ENCODE assay signal across 29 cellular contexts in genomic region chr16:5315914-5316313, GRCh38.
"Had no signal": no experiment of that assay in that cellular context is flagged by ENCODE, and none has a peak within 500 bp of the region (broad histone marks: within the 10 kb centered on the region; RNA-seq: fewer than 3 reads in every experiment).

No MANE protein-coding gene starts in this region.

- DNase-seq: stimulated activated CD4-positive, alpha-beta T cell treated with anti-CD3 and anti-CD28 coated beads, Interleukin-2, amount 100 ng/mL, for 48 hours; stimulated activated CD4-positive, alpha-beta T cell treated with anti-CD3 and anti-CD28 coated beads, Interleukin-4, amount 100 ng/mL, for 1 hour; stimulated activated CD4-positive, alpha-beta T cell treated with anti-CD3 and anti-CD28 coated beads, Interleukin-4, amount 100 ng/mL, for 24 hours; stimulated activated CD4-positive, alpha-beta T cell treated with anti-CD3 and anti-CD28 coated beads, Interleukin-4, amount 100 ng/mL, for 4 hours; stimulated activated CD8-positive, alpha-beta memory T cell treated with anti-CD3 and anti-CD28 coated beads, Interleukin-4, amount 100 ng/mL, for 48 hours; stimulated activated naive B cell treated with anti-CD40 and anti-IgM and Interleukin-4, amounts not matched to agents 10 μg/mL and 1 μg/mL and 100 μg/mL, for 72 hours; stimulated activated naive CD4-positive, alpha-beta T cell; stimulated activated naive CD4-positive, alpha-beta T cell treated with Interleukin-2 at 50 U/mL for 16 hours; stimulated activated naive CD8-positive, alpha-beta T cell treated with anti-CD3 and anti-CD28 coated beads, Interleukin-15, amount 100 ng/mL, for 72 hours; stimulated activated naive CD8-positive, alpha-beta T cell treated with anti-CD3 and anti-CD28 coated beads, Interleukin-15, Interleukin-2, amounts not matched to agents 100 U/mL and 50 U/mL, for 24 hours; stomach; substantia nigra; testis; thyroid gland; tibial artery; transverse colon; trophoblast cell; upper lobe of left lung; upper lobe of right lung; uterus had no signal

- H3K9me3 Mint-ChIP-seq: type B pancreatic cell had no signal

- H3K27me3 ChIP-seq: stomach, suprapubic skin, testis, thyroid gland, tibial artery, tibial nerve, transverse colon, upper lobe of left lung, upper lobe of right lung, uterus, vagina had no signal

- H3K36me3 ChIP-seq: stomach, suprapubic skin, thoracic aorta, thyroid gland, tibial artery, tibial nerve, transverse colon, upper lobe of left lung, upper lobe of right lung, uterus, vagina had no signal

- H3K36me3 Mint-ChIP-seq: stimulated activated effector memory CD8-positive, alpha-beta T cell treated with anti-CD3 and anti-CD28 coated beads, Interleukin-12 subunit alpha, Interleukin-12 subunit beta, amount 100 ng/mL, for 72 hours; stimulated activated memory B cell treated with anti-CD40 and anti-IgM and Interleukin-4, amounts not matched to agents 10 μg/mL and 1 μg/mL and 100 μg/mL, for 72 hours; stimulated activated naive B cell treated with anti-CD40 and anti-IgM and Interleukin-4, amounts not matched to agents 10 μg/mL and 1 μg/mL and 100 μg/mL, for 72 hours; type B pancreatic cell had no signal

- H3K27ac Mint-ChIP-seq: stimulated activated effector memory CD8-positive, alpha-beta T cell treated with anti-CD3 and anti-CD28 coated beads, Interleukin-12 subunit alpha, Interleukin-12 subunit beta, amount 100 ng/mL, for 72 hours; stimulated activated memory B cell treated with anti-CD40 and anti-IgM and Interleukin-4, amounts not matched to agents 10 μg/mL and 1 μg/mL and 100 μg/mL, for 72 hours; stimulated activated naive B cell treated with anti-CD40 and anti-IgM and Interleukin-4, amounts not matched to agents 10 μg/mL and 1 μg/mL and 100 μg/mL, for 72 hours; stimulated activated naive CD8-positive, alpha-beta T cell treated with anti-CD3 and anti-CD28 coated beads, Interleukin-15, amount 100 ng/mL, for 72 hours; stimulated activated naive CD8-positive, alpha-beta T cell treated with anti-CD3 and anti-CD28 coated beads, Interleukin-15, Interleukin-2, amounts not matched to agents 100 ng/mL and 50 ng/mL, for 24 hours; type B pancreatic cell had no signal

- H3K4me3 ChIP-seq: stomach, suprapubic skin, testis, thoracic aorta, thyroid gland, tibial artery, tibial nerve, transverse colon, upper lobe of left lung, upper lobe of right lung, uterus, vagina had no signal

- H3K4me1 ChIP-seq: stomach, suprapubic skin, testis, thyroid gland, tibial artery, tibial nerve, transverse colon, upper lobe of left lung, upper lobe of right lung, uterus, vagina had no signal

- H3K27me3 Mint-ChIP-seq: stimulated activated memory B cell treated with anti-CD40 and anti-IgM and Interleukin-4, amounts not matched to agents 10 μg/mL and 1 μg/mL and 100 μg/mL, for 72 hours; stimulated activated naive B cell treated with anti-CD40 and anti-IgM and Interleukin-4, amounts not matched to agents 10 μg/mL and 1 μg/mL and 100 μg/mL, for 72 hours; stimulated activated naive CD8-positive, alpha-beta T cell treated with anti-CD3 and anti-CD28 coated beads, Interleukin-15, Interleukin-2, amounts not matched to agents 100 ng/mL and 50 ng/mL, for 24 hours had no signal

- FAIRE-seq: urothelium cell line had no signal

- H3K4me3 Mint-ChIP-seq: stimulated activated effector memory CD8-positive, alpha-beta T cell treated with anti-CD3 and anti-CD28 coated beads, Interleukin-12 subunit alpha, Interleukin-12 subunit beta, amount 100 ng/mL, for 72 hours; stimulated activated memory B cell treated with anti-CD40 and anti-IgM and Interleukin-4, amounts not matched to agents 10 μg/mL and 1 μg/mL and 100 μg/mL, for 72 hours; stimulated activated naive B cell treated with anti-CD40 and anti-IgM and Interleukin-4, amounts not matched to agents 10 μg/mL and 1 μg/mL and 100 μg/mL, for 72 hours; stimulated activated naive CD8-positive, alpha-beta T cell treated with anti-CD3 and anti-CD28 coated beads, Interleukin-15, amount 100 ng/mL, for 72 hours; stimulated activated naive CD8-positive, alpha-beta T cell treated with anti-CD3 and anti-CD28 coated beads, Interleukin-15, Interleukin-2, amounts not matched to agents 100 ng/mL and 50 ng/mL, for 24 hours; type B pancreatic cell had no signal

- H3K27ac ChIP-seq: stomach, suprapubic skin, testis, thoracic aorta, thyroid gland, tibial artery, tibial nerve, transverse colon, upper lobe of left lung, upper lobe of right lung, uterus, vagina had no signal

- H3K9me3 ChIP-seq: suprapubic skin, testis, thyroid gland, transverse colon, upper lobe of right lung, uterus, vagina had no signal

- H3K4me1 Mint-ChIP-seq: stimulated activated effector memory CD8-positive, alpha-beta T cell treated with anti-CD3 and anti-CD28 coated beads, Interleukin-12 subunit alpha, Interleukin-12 subunit beta, amount 100 ng/mL, for 72 hours; stimulated activated memory B cell treated with anti-CD40 and anti-IgM and Interleukin-4, amounts not matched to agents 10 μg/mL and 1 μg/mL and 100 μg/mL, for 72 hours; stimulated activated naive B cell treated with anti-CD40 and anti-IgM and Interleukin-4, amounts not matched to agents 10 μg/mL and 1 μg/mL and 100 μg/mL, for 72 hours; stimulated activated naive CD8-positive, alpha-beta T cell treated with anti-CD3 and anti-CD28 coated beads, Interleukin-15, amount 100 ng/mL, for 72 hours had no signal
